Comparison of ENCODE assay signal across 8 cellular contexts in the genomic region with DNA sequence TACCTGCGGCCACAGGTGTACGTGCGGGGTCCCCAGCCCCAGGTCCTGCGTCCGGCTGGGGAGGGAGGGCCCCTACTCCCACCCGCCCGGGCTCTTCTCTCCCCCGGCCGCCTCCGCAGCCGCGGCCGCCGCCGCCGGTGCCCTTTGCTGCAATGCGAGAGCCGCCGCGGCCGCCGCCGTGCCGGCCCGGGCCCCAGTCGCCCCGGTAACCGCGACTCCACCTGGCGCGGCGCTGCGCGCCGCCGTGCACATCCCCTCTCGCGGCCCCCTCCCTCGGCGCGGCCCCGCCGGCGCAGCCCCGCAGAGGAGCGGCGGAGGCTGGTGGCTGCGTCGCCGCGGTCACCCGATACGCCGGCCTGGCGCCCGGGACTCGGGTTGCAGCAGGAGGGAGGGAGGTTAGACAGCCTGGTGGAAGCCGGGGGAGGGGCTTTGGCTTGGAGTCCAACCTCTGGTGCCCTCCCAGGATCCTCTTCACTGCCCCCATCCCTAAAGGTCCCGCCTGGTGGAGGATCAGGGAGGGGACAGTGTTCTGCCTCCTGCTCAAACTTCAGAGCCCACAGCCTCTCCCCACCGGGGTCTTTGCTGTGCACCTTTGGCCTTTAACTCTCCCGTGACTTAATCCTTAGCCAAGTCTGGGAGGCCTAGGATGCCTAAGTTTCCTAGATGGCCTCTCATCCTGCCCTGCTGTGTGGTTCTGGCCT. TPM values are rescaled to one million over a fixed set of nuclear protein-coding genes. Genes with fewer than 3 reads are reported as not detected.
DNase-seq lines count a peak whose midpoint lies in the region; ATAC-seq, FAIRE-seq and TF ChIP-seq lines count a peak whose summit lies in the region.

No MANE protein-coding gene starts in this region.

- no peak overlapping the region for H2AFZ ChIP-seq in GM12878 (ENCODE audit: control insufficient read depth, low read depth, low read length)

- H3K9me3 ChIP-seq in GM12878 (replicated peaks; ENCODE audit: control insufficient read depth, insufficient read depth, low read length) = no peaks in the 10 kb centered on the region
- H3K9me3 ChIP-seq in mesodermal cell (ENCODE audit: control insufficient read depth, low read length) = no peaks in the 10 kb centered on the region

- no peaks in the 10 kb centered on the region for H4K20me1 ChIP-seq in GM12878 (ENCODE audit: control insufficient read depth, insufficient read depth)

- peaks cover 18 to 28% of the 10 kb centered on the region in 2 experiments for H3K27me3 ChIP-seq in GM12878 (replicated peaks in 1 of 2; ENCODE audit: control insufficient read depth in 2 of 2, insufficient read depth in 2 of 2, low read length in 1 of 2)

- H3K27ac Mint-ChIP-seq in HFFc6 = no peak overlapping the region

- H3K36me3 ChIP-seq in GM12878 (ENCODE audit: control insufficient read depth in 2 of 2, insufficient read depth in 2 of 2, low read length in 1 of 2) (no peaks in the 10 kb centered on the region), mesodermal cell (ENCODE audit: control insufficient read depth, insufficient read depth, low read length) (no peaks in the 10 kb centered on the region)

- H3K4me1 Mint-ChIP-seq in HFFc6 (ENCODE audit: low read depth) = peaks cover 6% of the 10 kb centered on the region; the same call in 1 of the 2 replicates

- H3K36me3 Mint-ChIP-seq in HFFc6 (ENCODE audit: low read depth) = no peaks in the 10 kb centered on the region

- peaks cover 64% of the 10 kb centered on the region for H3K27me3 Mint-ChIP-seq in HFFc6 (ENCODE audit: insufficient read depth)

- H3K79me2 ChIP-seq in GM12878 (ENCODE audit: control insufficient read depth, insufficient read depth, low read length) = no peaks in the 10 kb centered on the region

- TF ChIP-seq POLR2A in GM12878 (IDR thresholded peaks at IDR 0.05; ENCODE audit: low read depth, low read length) = no peak

- ATAC-seq in GM12878 (peak; percentile 51), HG03196 (IDR thresholded peaks at IDR 0.05; ENCODE audit: unreplicated experiment) (no peak), GM19324 (IDR thresholded peaks at IDR 0.05; ENCODE audit: low FRiP score, unreplicated experiment) (no peak), GM18868 (IDR thresholded peaks at IDR 0.05; ENCODE audit: unreplicated experiment) (no peak)

- TF ChIP-seq CTCF in GM12878 (IDR thresholded peaks at IDR 0.05 in 2 of 3, conservative IDR thresholded peaks at IDR 0.05 in 1 of 3; ENCODE audit: control insufficient read depth in 2 of 3, extremely low read depth in 1 of 3, insufficient read depth in 1 of 3, low read depth in 3 of 3, low read length in 3 of 3) (no peak), HFFc6 (IDR thresholded peaks at IDR 0.05) (no peak)

- no peak overlapping the region for H3K4me3 Mint-ChIP-seq in HFFc6

- no peak for TF ChIP-seq RAD21 in GM12878 (IDR thresholded peaks at IDR 0.05; ENCODE audit: insufficient read depth, low read depth, low read length)

- 0% methylated on average over 13 of the region's 61 CpGs for WGBS in GM12878 (ENCODE audit: insufficient coverage, insufficient replicate concordance, low lambda C conversion rate, missing lambda C conversion rate)
- 0 to 1% methylated on average over 12 to 25 of the region's 61 CpGs for WGBS in mesodermal cell (ENCODE audit: insufficient coverage in 2 of 2), 2 experiments

- RAD21 ChIA-PET in GM12878 (lab: Charles Lee; ENCODE audit: unreplicated experiment) = no interaction called here

- no peak overlapping the region for H3K4me3 ChIP-seq in GM12878
- H3K4me3 ChIP-seq in mesodermal cell (ENCODE audit: extremely low read depth, insufficient read depth, low read length, poor library complexity, severe bottlenecking) = peak overlapping the region; percentile 27

- FAIRE-seq in GM12878 (lab: Jason Lieb, UNC) = no peak

- POLR2A ChIA-PET in GM12878 (lab: Charles Lee) = no interaction called here

- DNase-seq in DMS153 treated with DMSO at 0.1 percent for 48 hours (lab: John Stamatoyannopoulos, UW; ENCODE audit: unreplicated experiment) (peak; percentile 16), NCI-H1092 (lab: John Stamatoyannopoulos, UW) (peak; percentile 49), GM12878 (ENCODE audit: low read depth, low spot score) (no peak), HFFc6 (no peak)

- no TSS peak for BruUV-seq in GM12878 (replicated peaks; lab: Mats Ljungman, UMichigan)

- CTCF ChIA-PET in GM12878 (lab: Yijun Ruan, JAX) = no interaction called here

- H3K4me1 ChIP-seq in GM12878 (ENCODE audit: control insufficient read depth, insufficient read depth, low read length) = peaks cover 8% of the 10 kb centered on the region
- H3K4me1 ChIP-seq in mesodermal cell (ENCODE audit: control insufficient read depth, insufficient read depth, low read length, poor library complexity, severe bottlenecking) = peaks cover 11% of the 10 kb centered on the region

- in situ Hi-C loops in GM12878 (cut with MboI) = no loop called here

- TF ChIP-seq EP300 in GM12878 (IDR thresholded peaks at IDR 0.05; ENCODE audit: borderline replicate concordance in 1 of 2, control insufficient read depth in 1 of 2, low read depth in 2 of 2, low read length in 2 of 2) = no peak

- no peaks in the 10 kb centered on the region for H3K9me3 Mint-ChIP-seq in HFFc6

- intact Hi-C loops in GM12878 (cut with micrococcal nuclease; ENCODE audit: unreplicated experiment) = no loop called here

- no peak overlapping the region for H3K27ac ChIP-seq in GM12878 (ENCODE audit: control insufficient read depth, insufficient read depth)
- H3K27ac ChIP-seq in mesodermal cell (ENCODE audit: low read depth, low read length, severe bottlenecking) = no peak overlapping the region

- SMC1A ChIA-PET in GM12878 (lab: Charles Lee; ENCODE audit: uncharacterized antibody, unreplicated experiment) = no interaction called here

- H3K9ac ChIP-seq in GM12878 (ENCODE audit: control insufficient read depth, insufficient read depth, low read length) = no peak overlapping the region

- peak overlapping the region; percentile 57 for H3K4me2 ChIP-seq in GM12878 (ENCODE audit: control insufficient read depth, insufficient read depth)

TF ChIP-seq in GM12878, 131 proteins besides CTCF, POLR2A, EP300 and RAD21 (continues in another document):
- TF ChIP-seq, protein P1, sequence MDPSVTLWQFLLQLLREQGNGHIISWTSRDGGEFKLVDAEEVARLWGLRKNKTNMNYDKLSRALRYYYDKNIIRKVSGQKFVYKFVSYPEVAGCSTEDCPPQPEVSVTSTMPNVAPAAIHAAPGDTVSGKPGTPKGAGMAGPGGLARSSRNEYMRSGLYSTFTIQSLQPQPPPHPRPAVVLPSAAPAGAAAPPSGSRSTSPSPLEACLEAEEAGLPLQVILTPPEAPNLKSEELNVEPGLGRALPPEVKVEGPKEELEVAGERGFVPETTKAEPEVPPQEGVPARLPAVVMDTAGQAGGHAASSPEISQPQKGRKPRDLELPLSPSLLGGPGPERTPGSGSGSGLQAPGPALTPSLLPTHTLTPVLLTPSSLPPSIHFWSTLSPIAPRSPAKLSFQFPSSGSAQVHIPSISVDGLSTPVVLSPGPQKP (IDR thresholded peaks at IDR 0.05; ENCODE audit: low read depth, low read length) = no peak
- TF ChIP-seq EZH2 (IDR thresholded peaks at IDR 0.05; ENCODE audit: borderline replicate concordance, control insufficient read depth, low read depth, low read length) (peak; percentile 84; the same call in 1 of the 2 replicates), RUNX3 (IDR thresholded peaks at IDR 0.05; ENCODE audit: low read length) (no peak), SIX5 (IDR thresholded peaks at IDR 0.05; ENCODE audit: low read depth, low read length, severe bottlenecking) (no peak), SUPT20H (IDR thresholded peaks at IDR 0.05; ENCODE audit: borderline replicate concordance, control insufficient read depth, low read depth, low read length) (no peak), NFYA (IDR thresholded peaks at IDR 0.05; ENCODE audit: borderline replicate concordance, low read depth, low read length) (no peak), ZNF207 (IDR thresholded peaks at IDR 0.05; ENCODE audit: borderline replicate concordance) (no peak), SPI1 (IDR thresholded peaks at IDR 0.05; ENCODE audit: borderline replicate concordance, insufficient read depth, low read depth, low read length) (no peak), SMAD1 (IDR thresholded peaks at IDR 0.05; ENCODE audit: low read depth, partially characterized antibody) (no peak)
- TF ChIP-seq, protein P2, sequence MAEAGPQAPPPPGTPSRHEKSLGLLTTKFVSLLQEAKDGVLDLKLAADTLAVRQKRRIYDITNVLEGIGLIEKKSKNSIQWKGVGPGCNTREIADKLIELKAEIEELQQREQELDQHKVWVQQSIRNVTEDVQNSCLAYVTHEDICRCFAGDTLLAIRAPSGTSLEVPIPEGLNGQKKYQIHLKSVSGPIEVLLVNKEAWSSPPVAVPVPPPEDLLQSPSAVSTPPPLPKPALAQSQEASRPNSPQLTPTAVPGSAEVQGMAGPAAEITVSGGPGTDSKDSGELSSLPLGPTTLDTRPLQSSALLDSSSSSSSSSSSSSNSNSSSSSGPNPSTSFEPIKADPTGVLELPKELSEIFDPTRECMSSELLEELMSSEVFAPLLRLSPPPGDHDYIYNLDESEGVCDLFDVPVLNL (IDR thresholded peaks at IDR 0.05; ENCODE audit: low read depth, low read length) = no peak

RNA-seq across cellular contexts. Expression of a gene that starts 32.9 kb away (rescaled TPM):
- 2.3 and 3.6 TPM in 2 replicates for total RNA-seq in GM12878 (2013; cell fraction: nucleolus; rRNA removed)
- under 0.01 TPM in 1 of 2 replicates, not detected in the other for total RNA-seq in GM12878 (2014; rRNA removed)
- total RNA-seq in GM12878 (2014; rRNA removed; fragmentation: Illumina TruSeq; extraction: Trizol) = 0.09 and 0.14 TPM in 2 replicates
- 0.74 and 0.85 TPM in 2 replicates for total RNA-seq in GM12878 (2021)
- polyA plus RNA-seq in GM12878 (2011; ENCODE audit: low read depth) = 0.09 TPM
- 0.17 and 0.53 TPM in 2 replicates for polyA plus RNA-seq in GM12878 (2011; rRNA removed)
- polyA plus RNA-seq in GM12878 (2011; cell fraction: cytosol; rRNA removed) = 0.55 and 0.74 TPM in 2 replicates
- polyA plus RNA-seq in GM12878 (2011; cell fraction: nucleus; rRNA removed) = 5.0 and 6.2 TPM in 2 replicates
- polyA plus RNA-seq in GM12878 (2012) = 0.88 and 1.4 TPM in 2 replicates
- 0.25 TPM in 1 of 2 replicates, not detected in the other for polyA plus RNA-seq in GM12878 (2014; fragmentation: Illumina TruSeq; extraction: Trizol)
- polyA plus RNA-seq in GM12878 (2014; fragmentation: Nextera tagmentation; extraction: Ambion mirVana) = not detected
- polyA plus RNA-seq in GM12878 (2014; rRNA removed) = 0.20 and 0.74 TPM in 2 replicates
- under 1 TPM in 1 of 2 experiments, not detected in 1; 0.19 TPM for polyA plus RNA-seq in GM12878 (2016; fragmentation: Nextera tagmentation; extraction: Ambion mirVana)
- polyA minus RNA-seq in GM12878 (2011; rRNA and poly(A)+ RNA removed) = 0.37 and 1.5 TPM in 2 replicates
- 1.2 and 1.5 TPM in 2 replicates for polyA minus RNA-seq in GM12878 (2011; cell fraction: cytosol; rRNA and poly(A)+ RNA removed)
- 0.96 and 1.2 TPM in 2 replicates for polyA minus RNA-seq in GM12878 (2011; cell fraction: nucleus; rRNA and poly(A)+ RNA removed)
- polyA plus RNA-seq in mesodermal cell (2013, experiment 1 of 2) = 2.7 TPM
- 2.1 TPM for polyA plus RNA-seq in mesodermal cell (2013, experiment 2 of 2)
- total RNA-seq in HFFc6 (2021; fragmentation: NEBNext Ultra II Directional; extraction: Animal tissue kit (Norgen Biotek cat#: 25700)) = not detected

Comparison
In these comparisons a context has a peak if more than half of its experiments do, and no peak if none do; other contexts are left out.
1. DNase-seq: peak in DMS153 treated with DMSO at 0.1 percent for 48 hours (single experiment) and NCI-H1092 (single experiment); none in GM12878 (single experiment) and HFFc6 (single experiment).